ENCODE assay signal across 28 cellular contexts in genomic region chr22:34861787-34862186, GRCh38.
"Had no signal": no experiment of that assay in that cellular context is flagged by ENCODE, and none has a peak within 500 bp of the region (broad histone marks: within the 10 kb centered on the region; RNA-seq: fewer than 3 reads in every experiment).

No MANE protein-coding gene starts in this region.

- DNase-seq: stimulated activated CD4-positive, alpha-beta T cell treated with anti-CD3 and anti-CD28 coated beads, Interleukin-2, amount 100 ng/mL, for 48 hours; stimulated activated CD4-positive, alpha-beta T cell treated with anti-CD3 and anti-CD28 coated beads, Interleukin-4, amount 100 ng/mL, for 1 hour; stimulated activated CD4-positive, alpha-beta T cell treated with anti-CD3 and anti-CD28 coated beads, Interleukin-4, amount 100 ng/mL, for 24 hours; stimulated activated CD4-positive, alpha-beta T cell treated with anti-CD3 and anti-CD28 coated beads, Interleukin-4, amount 100 ng/mL, for 4 hours; stimulated activated CD8-positive, alpha-beta memory T cell treated with anti-CD3 and anti-CD28 coated beads, Interleukin-4, amount 100 ng/mL, for 48 hours; stimulated activated naive B cell treated with anti-CD40 and anti-IgM and Interleukin-4, amounts not matched to agents 10 μg/mL and 1 μg/mL and 100 μg/mL, for 72 hours; stimulated activated naive CD4-positive, alpha-beta T cell; stimulated activated naive CD4-positive, alpha-beta T cell treated with Interleukin-2 at 50 U/mL for 16 hours; stimulated activated naive CD8-positive, alpha-beta T cell treated with anti-CD3 and anti-CD28 coated beads, Interleukin-15, amount 100 ng/mL, for 72 hours; stimulated activated naive CD8-positive, alpha-beta T cell treated with anti-CD3 and anti-CD28 coated beads, Interleukin-15, Interleukin-2, amounts not matched to agents 100 U/mL and 50 U/mL, for 24 hours; stomach; substantia nigra; testis; thyroid gland; tibial artery; transverse colon; trophoblast cell; upper lobe of left lung; upper lobe of right lung; uterus had no signal

- H3K4me1 ChIP-seq: stomach, suprapubic skin, testis, thyroid gland, tibial nerve, transverse colon, upper lobe of left lung, upper lobe of right lung, uterus had no signal

- H3K27me3 ChIP-seq: suprapubic skin, testis, thyroid gland, tibial artery, tibial nerve, transverse colon, upper lobe of left lung, upper lobe of right lung, uterus, vagina had no signal

- H3K9me3 ChIP-seq: suprapubic skin, testis, thoracic aorta, thyroid gland, transverse colon, upper lobe of right lung, uterus had no signal

- ATAC-seq: stimulated activated effector memory CD8-positive, alpha-beta T cell treated with anti-CD3 and anti-CD28 coated beads, Interleukin-12 subunit alpha, Interleukin-12 subunit beta, amount 100 ng/mL, for 72 hours; stimulated activated memory B cell treated with anti-CD40 and anti-IgM and Interleukin-4, amounts not matched to agents 10 μg/mL and 1 μg/mL and 100 μg/mL, for 72 hours; stimulated activated naive B cell treated with anti-CD40 and anti-IgM and Interleukin-4, amounts not matched to agents 10 μg/mL and 1 μg/mL and 100 μg/mL, for 72 hours; stimulated activated naive CD8-positive, alpha-beta T cell treated with anti-CD3 and anti-CD28 coated beads, Interleukin-15, amount 100 ng/mL, for 72 hours; stimulated activated naive CD8-positive, alpha-beta T cell treated with anti-CD3 and anti-CD28 coated beads, Interleukin-15, Interleukin-2, amounts not matched to agents 100 U/mL and 50 U/mL, for 24 hours; upper lobe of right lung had no signal

- H3K4me3 ChIP-seq: stomach, suprapubic skin, testis, thoracic aorta, thyroid gland, tibial artery, tibial nerve, transverse colon, upper lobe of left lung, upper lobe of right lung, uterus, vagina had no signal

- H3K36me3 Mint-ChIP-seq: stimulated activated effector memory CD8-positive, alpha-beta T cell treated with anti-CD3 and anti-CD28 coated beads, Interleukin-12 subunit alpha, Interleukin-12 subunit beta, amount 100 ng/mL, for 72 hours; stimulated activated memory B cell treated with anti-CD40 and anti-IgM and Interleukin-4, amounts not matched to agents 10 μg/mL and 1 μg/mL and 100 μg/mL, for 72 hours; stimulated activated naive B cell treated with anti-CD40 and anti-IgM and Interleukin-4, amounts not matched to agents 10 μg/mL and 1 μg/mL and 100 μg/mL, for 72 hours; type B pancreatic cell had no signal

- H3K27me3 Mint-ChIP-seq: type B pancreatic cell had no signal

- H3K4me3 Mint-ChIP-seq: stimulated activated effector memory CD8-positive, alpha-beta T cell treated with anti-CD3 and anti-CD28 coated beads, Interleukin-12 subunit alpha, Interleukin-12 subunit beta, amount 100 ng/mL, for 72 hours; stimulated activated memory B cell treated with anti-CD40 and anti-IgM and Interleukin-4, amounts not matched to agents 10 μg/mL and 1 μg/mL and 100 μg/mL, for 72 hours; stimulated activated naive B cell treated with anti-CD40 and anti-IgM and Interleukin-4, amounts not matched to agents 10 μg/mL and 1 μg/mL and 100 μg/mL, for 72 hours; stimulated activated naive CD8-positive, alpha-beta T cell treated with anti-CD3 and anti-CD28 coated beads, Interleukin-15, amount 100 ng/mL, for 72 hours; stimulated activated naive CD8-positive, alpha-beta T cell treated with anti-CD3 and anti-CD28 coated beads, Interleukin-15, Interleukin-2, amounts not matched to agents 100 ng/mL and 50 ng/mL, for 24 hours; type B pancreatic cell had no signal

- H3K4me1 Mint-ChIP-seq: stimulated activated effector memory CD8-positive, alpha-beta T cell treated with anti-CD3 and anti-CD28 coated beads, Interleukin-12 subunit alpha, Interleukin-12 subunit beta, amount 100 ng/mL, for 72 hours; stimulated activated memory B cell treated with anti-CD40 and anti-IgM and Interleukin-4, amounts not matched to agents 10 μg/mL and 1 μg/mL and 100 μg/mL, for 72 hours; stimulated activated naive B cell treated with anti-CD40 and anti-IgM and Interleukin-4, amounts not matched to agents 10 μg/mL and 1 μg/mL and 100 μg/mL, for 72 hours; stimulated activated naive CD8-positive, alpha-beta T cell treated with anti-CD3 and anti-CD28 coated beads, Interleukin-15, amount 100 ng/mL, for 72 hours had no signal

- H3K27ac ChIP-seq: stomach, suprapubic skin, testis, thoracic aorta, thyroid gland, tibial artery, tibial nerve, transverse colon, upper lobe of left lung, upper lobe of right lung, uterus, vagina had no signal

- H3K27ac Mint-ChIP-seq: stimulated activated effector memory CD8-positive, alpha-beta T cell treated with anti-CD3 and anti-CD28 coated beads, Interleukin-12 subunit alpha, Interleukin-12 subunit beta, amount 100 ng/mL, for 72 hours; stimulated activated memory B cell treated with anti-CD40 and anti-IgM and Interleukin-4, amounts not matched to agents 10 μg/mL and 1 μg/mL and 100 μg/mL, for 72 hours; stimulated activated naive B cell treated with anti-CD40 and anti-IgM and Interleukin-4, amounts not matched to agents 10 μg/mL and 1 μg/mL and 100 μg/mL, for 72 hours; stimulated activated naive CD8-positive, alpha-beta T cell treated with anti-CD3 and anti-CD28 coated beads, Interleukin-15, Interleukin-2, amounts not matched to agents 100 ng/mL and 50 ng/mL, for 24 hours; type B pancreatic cell had no signal

- H3K9me3 Mint-ChIP-seq: type B pancreatic cell had no signal

- H3K36me3 ChIP-seq: stomach, suprapubic skin, thoracic aorta, thyroid gland, tibial artery, tibial nerve, transverse colon, upper lobe of left lung, upper lobe of right lung, uterus, vagina had no signal
